In the genomic region with DNA sequence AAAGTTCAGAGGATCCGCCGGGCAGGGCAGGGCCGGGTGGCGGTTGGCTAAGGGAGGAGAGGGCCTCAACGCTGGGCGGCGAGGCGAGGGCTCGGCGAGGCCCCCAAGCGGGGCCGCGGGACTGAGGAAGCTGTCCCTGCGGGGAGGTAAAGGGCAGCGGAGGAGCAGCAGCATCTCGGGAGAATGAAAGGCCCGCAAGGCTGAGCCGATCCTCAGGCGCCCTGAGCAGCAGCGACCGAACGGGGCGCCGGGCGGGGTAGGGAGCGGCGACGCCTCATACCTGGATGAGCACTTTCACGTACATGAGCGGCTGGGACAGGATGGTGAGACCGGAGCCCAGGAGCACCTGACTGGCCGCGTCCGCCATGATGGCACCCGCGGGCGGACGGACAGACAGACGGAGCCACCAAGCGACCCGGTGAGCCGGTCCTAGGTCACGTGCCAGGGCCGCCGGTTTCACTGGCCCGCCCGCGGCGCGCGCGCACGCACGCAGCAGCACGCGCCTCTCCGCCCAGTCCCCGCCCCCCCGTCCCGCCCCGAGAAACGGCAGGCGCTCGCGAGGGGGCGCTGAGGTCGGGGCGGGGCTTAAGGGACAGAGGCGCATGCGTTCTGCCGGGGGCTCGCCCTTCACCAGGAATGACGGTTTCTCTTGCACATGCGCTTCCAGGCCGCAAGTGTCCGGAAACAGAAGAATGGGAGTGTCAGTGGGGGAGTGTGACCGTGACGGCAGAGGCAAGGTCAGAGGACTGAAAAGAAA, we compare ENCODE assay signal across 8 cellular contexts. TPM values are rescaled to one million over a fixed set of nuclear protein-coding genes. Genes with fewer than 3 reads are reported as not detected.
A peak's percentile ranks its signal among the peaks of the same experiment; 100 is the strongest.
DNase-seq lines count a peak whose midpoint lies in the region; ATAC-seq and TF ChIP-seq lines count a peak whose summit lies in the region.

Gene MTCH2 (minus strand): TSS at position 461 of the 757 bp plus-strand sequence. CDS start 94 bp downstream, at position 367.

- H3K36me3 ChIP-seq in spleen = peaks cover 0 to 25% (median 15%) of the 10 kb centered on the region in 6 donors

- H3K27ac ChIP-seq in AG04450 (ENCODE audit: low read depth, low read length) = peak within 1 kb of the TSS; percentile 87
- H3K27ac ChIP-seq in spleen = peak within 1 kb of the TSS; percentile 89 to 94 (median 92)

- no peaks in the 10 kb centered on the region for H3K27me3 ChIP-seq in AG04450 (ENCODE audit: control insufficient read depth, insufficient read depth, low read length)
- no peaks in the 10 kb centered on the region for H3K27me3 ChIP-seq in spleen (replicated peaks in 1 of 7)

- H3K27me3 Mint-ChIP-seq in WTC11 (ENCODE audit: low read depth) = no peaks in the 10 kb centered on the region; the same call in 1 of the 2 replicates
- peaks cover 0 to 2% (median 2%) of the 10 kb centered on the region in 3 donors for H3K27me3 Mint-ChIP-seq in immature natural killer cell (ENCODE audit: low read depth in 3 of 3)

- TF ChIP-seq POLR2A in spleen (IDR thresholded peaks at IDR 0.05) = no peak

- intact Hi-C loops in spleen (cut with DNase I; ENCODE audit: low total_unique reads) = no loop called here

- WGBS in spleen, 5 donors = 1% methylated on average over 26 to 78 of the region's 78 CpGs

- H3K4me1 ChIP-seq in spleen = peaks cover 4 to 31% (median 21%) of the 10 kb centered on the region in 6 donors

- H3K27ac Mint-ChIP-seq in WTC11 = peak within 1 kb of the TSS; percentile 98
- H3K27ac Mint-ChIP-seq in immature natural killer cell = peak within 1 kb of the TSS; percentile 94 to 97 (median 96)

- CTCF ChIA-PET in AG04450 (lab: Charles Lee) = no interaction called here
- CTCF ChIA-PET in WTC11 (lab: Charles Lee) = interaction anchor here (0.9 kb wide), 1 partner anchor 73 kb away, joined by 3 read pairs; the partner anchor contains the start of gene AGBL2

- peaks cover 11% of the 10 kb centered on the region for H3K4me1 Mint-ChIP-seq in WTC11
- peaks cover 22 to 33% of the 10 kb centered on the region in 2 donors for H3K4me1 Mint-ChIP-seq in immature natural killer cell

- POLR2A ChIA-PET in AG04450 (lab: Yijun Ruan, JAX) = no interaction called here
- POLR2A ChIA-PET in WTC11 (lab: Charles Lee) = interaction anchor here (1.1 kb wide), 1 partner anchor 73 kb away, joined by 7 read pairs; the partner anchor contains the start of gene AGBL2

- H3K36me3 Mint-ChIP-seq in WTC11 (peaks cover 18% of the 10 kb centered on the region), immature natural killer cell (peaks cover 11 to 12% (median 12%) of the 10 kb centered on the region in 3 donors)

- ATAC-seq in GM18909 (IDR thresholded peaks at IDR 0.05; ENCODE audit: poor library complexity, unreplicated experiment) (peak; percentile 92), HG03175 (IDR thresholded peaks at IDR 0.05; ENCODE audit: unreplicated experiment) (peak; percentile 88), WTC11 (peak; percentile 95)

- DNase-seq in AG04450 (ENCODE audit: low read depth, low spot score) = peak; percentile 93
- DNase-seq in NCI-H2227 treated with DMSO at 0.1 percent for 48 hours (lab: John Stamatoyannopoulos, UW) = peak; percentile 97
- DNase-seq in WTC11 (ENCODE audit: low spot score) = peak; percentile 93
- peak; percentile 98 to 99 for DNase-seq in cardiac fibroblast (ENCODE audit: low read depth in 2 of 2)
- peak; percentile 95 to 97 (median 96) for DNase-seq in immature natural killer cell
- peak; percentile 98 for DNase-seq in spleen

- TF ChIP-seq CTCF in AG04450 (IDR thresholded peaks at IDR 0.05; ENCODE audit: low read depth, low read length) (0 out of 2 replicates have a peak, but pooled peaks have one; percentile 9), WTC11 (IDR thresholded peaks at IDR 0.05) (no peak), cardiac fibroblast (IDR thresholded peaks at IDR 0.05; ENCODE audit: low read depth, low read length) (peak; percentile 11), spleen (IDR thresholded peaks at IDR 0.05 in 8 of 11, conservative IDR thresholded peaks at IDR 0.05 in 3 of 11) (peak in 10 of 11 experiments; percentile 27 to 83 (median 60))

- H3K9me3 Mint-ChIP-seq in WTC11 (no peaks in the 10 kb centered on the region), immature natural killer cell (no peaks in the 10 kb centered on the region)

- H3K9me3 ChIP-seq in AG04450 (ENCODE audit: control insufficient read depth, insufficient read depth, low read length) = no peaks in the 10 kb centered on the region; the same call in 1 of the 2 replicates
- H3K9me3 ChIP-seq in spleen = no peaks in the 10 kb centered on the region

- H3K4me3 ChIP-seq in AG04450 (ENCODE audit: low read depth, low read length) (peak within 1 kb of the TSS; percentile 85), cardiac fibroblast (replicated peaks in 1 of 2; ENCODE audit: low read depth in 2 of 2, low read length in 2 of 2) (peak within 1 kb of the TSS; percentile 91 to 92), spleen (peak within 1 kb of the TSS; percentile 63 to 98 (median 77))

- peak within 1 kb of the TSS; percentile 85 for H3K4me3 Mint-ChIP-seq in WTC11
- H3K4me3 Mint-ChIP-seq in immature natural killer cell = peak within 1 kb of the TSS; percentile 93 to 99 (median 94)

TF ChIP-seq in WTC11, 78 proteins besides CTCF, POLR2A, EP300 and RAD21 (continues in another document):
- TF ChIP-seq TP53 (CRISPR knock-in tag; IDR thresholded peaks at IDR 0.05) = peak; percentile 63; the same call in 1 of the 2 replicates
- no peak for TF ChIP-seq IRF1 (CRISPR knock-in tag; IDR thresholded peaks at IDR 0.05)
- peak; percentile 87 for TF ChIP-seq ETV6 (CRISPR knock-in tag; IDR thresholded peaks at IDR 0.05)
- TF ChIP-seq, protein P1, sequence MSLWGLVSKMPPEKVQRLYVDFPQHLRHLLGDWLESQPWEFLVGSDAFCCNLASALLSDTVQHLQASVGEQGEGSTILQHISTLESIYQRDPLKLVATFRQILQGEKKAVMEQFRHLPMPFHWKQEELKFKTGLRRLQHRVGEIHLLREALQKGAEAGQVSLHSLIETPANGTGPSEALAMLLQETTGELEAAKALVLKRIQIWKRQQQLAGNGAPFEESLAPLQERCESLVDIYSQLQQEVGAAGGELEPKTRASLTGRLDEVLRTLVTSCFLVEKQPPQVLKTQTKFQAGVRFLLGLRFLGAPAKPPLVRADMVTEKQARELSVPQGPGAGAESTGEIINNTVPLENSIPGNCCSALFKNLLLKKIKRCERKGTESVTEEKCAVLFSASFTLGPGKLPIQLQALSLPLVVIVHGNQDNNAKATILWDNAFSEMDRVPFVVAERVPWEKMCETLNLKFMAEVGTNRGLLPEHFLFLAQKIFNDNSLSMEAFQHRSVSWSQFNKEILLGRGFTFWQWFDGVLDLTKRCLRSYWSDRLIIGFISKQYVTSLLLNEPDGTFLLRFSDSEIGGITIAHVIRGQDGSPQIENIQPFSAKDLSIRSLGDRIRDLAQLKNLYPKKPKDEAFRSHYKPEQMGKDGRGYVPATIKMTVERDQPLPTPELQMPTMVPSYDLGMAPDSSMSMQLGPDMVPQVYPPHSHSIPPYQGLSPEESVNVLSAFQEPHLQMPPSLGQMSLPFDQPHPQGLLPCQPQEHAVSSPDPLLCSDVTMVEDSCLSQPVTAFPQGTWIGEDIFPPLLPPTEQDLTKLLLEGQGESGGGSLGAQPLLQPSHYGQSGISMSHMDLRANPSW (CRISPR knock-in tag; conservative IDR thresholded peaks at IDR 0.05; ENCODE audit: low read depth) = no peak
- no peak for TF ChIP-seq ZNF532 (CRISPR knock-in tag; IDR thresholded peaks at IDR 0.05; ENCODE audit: borderline replicate concordance)
- TF ChIP-seq GRHL2 (CRISPR knock-in tag; IDR thresholded peaks at IDR 0.05; ENCODE audit: insufficient replicate concordance, severe bottlenecking) = no peak
- no peak for TF ChIP-seq SOX15 (CRISPR knock-in tag; IDR thresholded peaks at IDR 0.05)
- peak; percentile 85 for TF ChIP-seq SP1 (CRISPR knock-in tag; conservative IDR thresholded peaks at IDR 0.05)
- no peak for TF ChIP-seq ZNF232 (CRISPR knock-in tag; IDR thresholded peaks at IDR 0.05)

RNA-seq across cellular contexts. Expression of gene MTCH2, which starts in this region (rescaled TPM):
- 175 and 194 TPM in 2 replicates for polyA plus RNA-seq in AG04450 (2011; rRNA removed)
- polyA minus RNA-seq in AG04450 (2011; rRNA and poly(A)+ RNA removed) = 87.8 and 103 TPM in 2 replicates
- 141 to 160 TPM (median 141 TPM) in 3 replicates for total RNA-seq in WTC11 (2021)
- 10 to 100 TPM; 66.9 to 86.2 (median 73.8) TPM for polyA plus RNA-seq in immature natural killer cell
- total RNA-seq in spleen = 10 to 100 TPM; 22.0 to 47.1 (median 35.0) TPM
- polyA plus RNA-seq in spleen = 10 to 100 TPM; 21.5 to 39.3 (median 38.0) TPM

Comparison
In these comparisons a context has a peak if more than half of its experiments do, and no peak if none do; other contexts are left out.
1. Peak in every context shown above with its lines: DNase-seq, ATAC-seq, H3K4me3 ChIP-seq and H3K27ac ChIP-seq.